In genomic region chr1:186739515-186739914, GRCh38 we compare ENCODE assay signal across 2 cellular contexts.
TF ChIP-seq lines count a peak whose summit lies in the region.

No MANE protein-coding gene starts in this region.

TF ChIP-seq in GM12878, 131 proteins besides CTCF, POLR2A, EP300 and RAD21:
- TF ChIP-seq SRF (IDR thresholded peaks at IDR 0.05; ENCODE audit: low read depth in 2 of 2, low read length in 2 of 2) = no peak
- no peak for TF ChIP-seq ZSCAN29 (IDR thresholded peaks at IDR 0.05)
- no peak for TF ChIP-seq MEF2A (IDR thresholded peaks at IDR 0.05; ENCODE audit: insufficient read depth, low read depth, low read length)
- no peak for TF ChIP-seq TCF12 (IDR thresholded peaks at IDR 0.05; ENCODE audit: low read depth, low read length)
- no peak for TF ChIP-seq PKNOX1 (IDR thresholded peaks at IDR 0.05)
- no peak for TF ChIP-seq MYC (IDR thresholded peaks at IDR 0.05; ENCODE audit: insufficient read depth, insufficient read length, insufficient replicate concordance, low read length, severe bottlenecking)
- TF ChIP-seq HDGF (IDR thresholded peaks at IDR 0.05) = no peak
- no peak for TF ChIP-seq IRF5 (IDR thresholded peaks at IDR 0.05; ENCODE audit: borderline replicate concordance)
- TF ChIP-seq PAX5 (IDR thresholded peaks at IDR 0.05; ENCODE audit: borderline replicate concordance, low read depth, low read length) = no peak
- TF ChIP-seq RELB (IDR thresholded peaks at IDR 0.05; ENCODE audit: low read depth) = no peak
- TF ChIP-seq MTA3 (IDR thresholded peaks at IDR 0.05; ENCODE audit: borderline replicate concordance, low read length) = no peak
- no peak for TF ChIP-seq SP1 (IDR thresholded peaks at IDR 0.05; ENCODE audit: low read depth, low read length)
TF ChIP-seq in GM12878: peak in this region for 0.

TF ChIP-seq in HepG2, 621 proteins besides CTCF, POLR2A, EP300 and RAD21:
- TF ChIP-seq ZBTB26 (CRISPR knock-in tag; IDR thresholded peaks at IDR 0.05; ENCODE audit: borderline replicate concordance) = no peak
- TF ChIP-seq NFYB (CRISPR knock-in tag; IDR thresholded peaks at IDR 0.05) = no peak
- no peak for TF ChIP-seq ZNF318 (CRISPR knock-in tag; IDR thresholded peaks at IDR 0.05)
- no peak for TF ChIP-seq ERF (CRISPR knock-in tag; IDR thresholded peaks at IDR 0.05)
- TF ChIP-seq ZFP91 (CRISPR knock-in tag; IDR thresholded peaks at IDR 0.05; ENCODE audit: borderline replicate concordance) = no peak
TF ChIP-seq in HepG2: peak in this region for 0.
